8 cellular contexts compared by ENCODE assay signal in the genomic region with DNA sequence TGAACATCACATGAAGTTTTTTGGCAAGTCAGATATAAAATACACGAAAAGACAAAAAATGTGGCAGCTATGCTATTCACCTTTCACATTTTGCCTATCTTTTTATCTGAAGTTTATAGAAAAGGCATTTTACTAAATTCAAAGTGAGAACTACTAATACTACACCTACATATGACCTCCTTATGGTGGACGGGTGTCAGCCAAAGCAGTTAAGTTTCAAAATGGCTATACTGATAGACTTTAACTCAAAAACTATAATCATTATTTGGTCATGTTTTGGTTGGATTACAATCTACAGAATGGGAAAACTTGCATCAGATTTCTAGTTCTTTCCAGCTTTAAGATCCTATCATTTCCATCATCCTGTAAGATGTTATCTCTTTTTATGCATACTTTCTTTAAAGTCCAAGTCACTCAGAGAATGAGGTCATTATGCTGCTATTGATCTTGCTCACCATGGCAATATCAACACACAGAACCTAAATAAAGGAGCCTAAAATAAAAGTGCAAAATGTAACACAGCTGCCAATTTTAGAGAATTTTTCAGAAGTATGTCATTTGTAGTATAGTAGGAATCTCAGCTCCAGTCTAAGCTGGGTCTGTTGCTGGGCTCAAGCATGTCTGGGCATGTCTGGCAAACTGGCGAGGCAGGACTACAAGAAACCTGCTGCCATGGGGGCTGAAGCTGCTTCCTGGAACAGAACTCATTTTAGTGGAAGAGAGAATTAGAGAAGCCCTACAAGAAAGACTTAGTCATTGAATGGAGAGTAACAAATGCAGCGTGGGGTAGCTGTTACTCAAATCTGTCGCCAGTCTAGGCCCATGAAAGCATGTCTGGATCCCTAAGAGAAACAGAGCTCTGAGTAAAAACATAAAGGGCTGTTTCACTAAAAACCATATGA. TPM values are rescaled to one million over a fixed set of nuclear protein-coding genes. Genes with fewer than 3 reads are reported as not detected.
DNase-seq lines count a peak whose midpoint lies in the region; ATAC-seq and TF ChIP-seq lines count a peak whose summit lies in the region.

No MANE protein-coding gene starts in this region.

- CTCF ChIA-PET in AG04449 (lab: Yijun Ruan, JAX) = no interaction called here
- CTCF ChIA-PET in activated CD4-positive, alpha-beta memory T cell treated with anti-CD3 and anti-CD28 coated beads for 36 hours (lab: Charles Lee) = interaction anchor here (0.6 kb wide), 1 partner anchor 49 kb away, joined by 3 read pairs; no protein-coding TSS in a partner anchor

- peaks cover 3% of the 10 kb centered on the region for H3K36me3 Mint-ChIP-seq in activated CD4-positive, alpha-beta memory T cell treated with anti-CD3 and anti-CD28 coated beads for 36 hours

- H3K27ac Mint-ChIP-seq in activated CD4-positive, alpha-beta memory T cell treated with anti-CD3 and anti-CD28 coated beads for 36 hours = peak overlapping the region; percentile 99

- H3K9me3 ChIP-seq in tibial artery = peaks cover 0 to 3% (median 0%) of the 10 kb centered on the region in 3 donors
- no peaks in the 10 kb centered on the region for H3K9me3 ChIP-seq in stomach
- H3K9me3 ChIP-seq in left ventricle myocardium inferior (replicated peaks) = peaks cover 1% of the 10 kb centered on the region

- peaks cover 33% of the 10 kb centered on the region for H3K4me1 Mint-ChIP-seq in activated CD4-positive, alpha-beta memory T cell treated with anti-CD3 and anti-CD28 coated beads for 36 hours (ENCODE audit: low read depth)

- no peak for TF ChIP-seq CTCF in AG04449 (IDR thresholded peaks at IDR 0.05; ENCODE audit: insufficient read depth, low read length, missing control alignments)
- no peak for TF ChIP-seq CTCF in tibial artery (IDR thresholded peaks at IDR 0.05)
- TF ChIP-seq CTCF in stomach (IDR thresholded peaks at IDR 0.05) = no peak
- no peak for TF ChIP-seq CTCF in left ventricle myocardium inferior (IDR thresholded peaks at IDR 0.05; ENCODE audit: borderline replicate concordance)

- intact Hi-C loops in activated CD4-positive, alpha-beta memory T cell treated with anti-CD3 and anti-CD28 coated beads for 36 hours (cut with micrococcal nuclease) = loop anchor here (1.0 to 5.0 kb wide), 11 partner anchors 9 to 559 kb away; a partner anchor contains a TSS
- intact Hi-C loops in tibial artery (cut with DNase I; ENCODE audit: low total_unique reads) = no loop called here
- intact Hi-C loops in stomach (cut with DNase I; ENCODE audit: low total_unique reads) = no loop called here
- intact Hi-C loops in left ventricle myocardium inferior (cut with micrococcal nuclease) = no loop called here

- H3K36me3 ChIP-seq in tibial artery = no peaks in the 10 kb centered on the region
- H3K36me3 ChIP-seq in stomach = no peaks in the 10 kb centered on the region
- H3K36me3 ChIP-seq in left ventricle myocardium inferior = no peaks in the 10 kb centered on the region

- peaks cover 5% of the 10 kb centered on the region for H3K9me3 Mint-ChIP-seq in activated CD4-positive, alpha-beta memory T cell treated with anti-CD3 and anti-CD28 coated beads for 36 hours

- no peak overlapping the region for H3K4me3 ChIP-seq in AG04449 (ENCODE audit: low read depth, low read length)
- no peak overlapping the region for H3K4me3 ChIP-seq in tibial artery
- no peak overlapping the region for H3K4me3 ChIP-seq in stomach
- no peak overlapping the region for H3K4me3 ChIP-seq in left ventricle myocardium inferior

- POLR2A ChIA-PET in AG04449 (lab: Yijun Ruan, JAX) = interaction anchor here (0.6 kb wide), 1 partner anchor 36 kb away, joined by 3 read pairs; no protein-coding TSS in a partner anchor
- POLR2A ChIA-PET in activated CD4-positive, alpha-beta memory T cell treated with anti-CD3 and anti-CD28 coated beads for 36 hours (lab: Charles Lee) = interaction anchor here (0.6 to 2.1 kb wide), 5 partner anchors 9 to 463 kb away, joined by 3 to 11 read pairs (median 7); no protein-coding TSS in a partner anchor

- WGBS in stomach, 5 donors = 64 to 76% (median 72%) methylated on average over 5 of the region's 5 CpGs

- TF ChIP-seq EP300 in stomach (IDR thresholded peaks at IDR 0.05) = no peak

- H3K4me3 Mint-ChIP-seq in activated CD4-positive, alpha-beta memory T cell treated with anti-CD3 and anti-CD28 coated beads for 36 hours = no peak overlapping the region

- DNase-seq in AG04449 (ENCODE audit: low read depth, low spot score) (peak; percentile 80), globus pallidus (ENCODE audit: low spot score) (peak; percentile 16), tibial artery (no peak), stomach (no peak), left ventricle myocardium inferior (no peak)
- DNase-seq in activated CD4-positive, alpha-beta memory T cell treated with anti-CD3 and anti-CD28 coated beads for 36 hours = peak; percentile 78

- H3K4me1 ChIP-seq in tibial artery (peaks cover 0 to 16% (median 12%) of the 10 kb centered on the region in 4 donors), stomach (no peaks in the 10 kb centered on the region), left ventricle myocardium inferior (peaks cover 6% of the 10 kb centered on the region)

- ATAC-seq in GM18511 (IDR thresholded peaks at IDR 0.05; ENCODE audit: unreplicated experiment) (peak; percentile 68), HG03432 (IDR thresholded peaks at IDR 0.05; ENCODE audit: unreplicated experiment) (peak; percentile 70)

- H3K27ac ChIP-seq in tibial artery (peak overlapping the region; percentile 64 to 71), stomach (no peak overlapping the region), left ventricle myocardium inferior (replicated peaks) (no peak overlapping the region)

- H3K27me3 ChIP-seq in tibial artery (no peaks in the 10 kb centered on the region), stomach (no peaks in the 10 kb centered on the region), left ventricle myocardium inferior (ENCODE audit: low read depth) (no peaks in the 10 kb centered on the region)

- no peaks in the 10 kb centered on the region for H3K27me3 Mint-ChIP-seq in activated CD4-positive, alpha-beta memory T cell treated with anti-CD3 and anti-CD28 coated beads for 36 hours

- TF ChIP-seq POLR2A in stomach (IDR thresholded peaks at IDR 0.05) = no peak

RNA-seq across cellular contexts. Expression of a gene that starts 7.6 kb away (rescaled TPM):
- 10 to 100 TPM; 44.7 to 45.0 TPM for total RNA-seq in activated CD4-positive, alpha-beta memory T cell treated with anti-CD3 and anti-CD28 coated beads for 36 hours
- total RNA-seq in stomach (10 to 100 TPM; 24.1 to 51.8 (median 26.8) TPM), left ventricle myocardium inferior (22.8 TPM)
- 10 to 100 TPM in 1 of 3 donors, 1 to 10 TPM in 2; 8.6 to 11.4 (median 9.3) TPM for polyA plus RNA-seq in stomach

Comparison
In these comparisons a context has a peak if more than half of its experiments do, and no peak if none do; other contexts are left out.
1. DNase-seq: peak in AG04449 (single experiment), activated CD4-positive, alpha-beta memory T cell treated with anti-CD3 and anti-CD28 coated beads for 36 hours (single experiment) and globus pallidus (single experiment); none in tibial artery (0 of 2), stomach (single experiment) and left ventricle myocardium inferior (single experiment).
2. H3K27ac ChIP-seq: peak in tibial artery (2 of 2); none in stomach (0 of 5) and left ventricle myocardium inferior (single experiment).